In genomic region chr7:23712368-23713284, GRCh38 we compare ENCODE assay signal across 9 cellular contexts. TPM values are rescaled to one million over a fixed set of nuclear protein-coding genes. Genes with fewer than 3 reads are reported as not detected.
DNase-seq lines count a peak whose midpoint lies in the region; ATAC-seq and TF ChIP-seq lines count a peak whose summit lies in the region.
"Had no signal": no experiment of that assay in that cellular context is flagged by ENCODE, and none has a peak within 500 bp of the region (broad histone marks: within the 10 kb centered on the region; RNA-seq: fewer than 3 reads in every experiment).

No MANE protein-coding gene starts in this region.

- ATAC-seq in HG03095 (IDR thresholded peaks at IDR 0.05; ENCODE audit: unreplicated experiment) = no peak

- 37 to 44% methylated on average over 8 of the region's 8 CpGs for WGBS in esophagus squamous epithelium, 2 donors

- H3K4me1 ChIP-seq in Karpas-422 (ENCODE audit: low read length) (no peaks in the 10 kb centered on the region), esophagus squamous epithelium (no peaks in the 10 kb centered on the region), neutrophil (ENCODE audit: control insufficient read depth in 1 of 2, insufficient read depth in 1 of 2, low read depth in 1 of 2, low read length in 1 of 2) (no peaks in the 10 kb centered on the region)

- no peak overlapping the region for H3K9ac ChIP-seq in Karpas-422 (ENCODE audit: low read length)

- no peak for TF ChIP-seq POLR2A in esophagus squamous epithelium (IDR thresholded peaks at IDR 0.05)

- H4K20me1 ChIP-seq in Karpas-422 (ENCODE audit: insufficient read depth, low read depth, low read length) = no peaks in the 10 kb centered on the region

- DNase-seq in DMS79 (lab: John Stamatoyannopoulos, UW) (peak; percentile 18), Karpas-422 (peak; percentile 76), RPMI7951 (ENCODE audit: low read depth) (peak; percentile 72), esophagus squamous epithelium (lab: John Stamatoyannopoulos, UW) (no peak), GF-D8 (lab: John Stamatoyannopoulos, UW) (no peak)
- no peak for DNase-seq in activated CD4-positive, alpha-beta T cell treated with anti-CD3 and anti-CD28 coated beads, Interleukin-2, amount 50 U/mL, for 48 hours
- DNase-seq: T-cell had no signal

- intact Hi-C loops in esophagus squamous epithelium (cut with DNase I) = loop anchor here (10.0 kb wide), 1 partner anchor 138 kb away; no protein-coding TSS in a partner anchor

- H3K36me3 ChIP-seq in Karpas-422 (ENCODE audit: insufficient read depth, low read length) (no peaks in the 10 kb centered on the region), esophagus squamous epithelium (no peaks in the 10 kb centered on the region), neutrophil (no peaks in the 10 kb centered on the region)

- H3K4me3 ChIP-seq in Karpas-422 (ENCODE audit: low read length) (no peak overlapping the region), esophagus squamous epithelium (no peak overlapping the region), neutrophil (ENCODE audit: low read depth in 1 of 2, low read length in 1 of 2) (no peak overlapping the region)

- H3K27ac ChIP-seq in Karpas-422 (ENCODE audit: low read length) (no peak overlapping the region), esophagus squamous epithelium (no peak overlapping the region), neutrophil (no peak overlapping the region)

- H3K27me3 ChIP-seq in Karpas-422 (ENCODE audit: low read length) (no peaks in the 10 kb centered on the region), esophagus squamous epithelium (no peaks in the 10 kb centered on the region), neutrophil (no peaks in the 10 kb centered on the region)

- H3K9me3 ChIP-seq in Karpas-422 (ENCODE audit: low read length) (no peaks in the 10 kb centered on the region), esophagus squamous epithelium (no peaks in the 10 kb centered on the region), neutrophil (no peaks in the 10 kb centered on the region)

- no peaks in the 10 kb centered on the region for H3K79me2 ChIP-seq in Karpas-422 (ENCODE audit: low read length)

- H3K4me2 ChIP-seq in Karpas-422 (ENCODE audit: low read depth, low read length, poor library complexity, severe bottlenecking) = no peak overlapping the region

- no peak overlapping the region for H2AFZ ChIP-seq in Karpas-422 (ENCODE audit: low read length)

- TF ChIP-seq CTCF in esophagus squamous epithelium (IDR thresholded peaks at IDR 0.05) (peak in 5 of 6 experiments; percentile 34 to 67 (median 49)), neutrophil (IDR thresholded peaks at IDR 0.05) (peak; percentile 59)

- H3K9me2 ChIP-seq in Karpas-422 (replicated peaks; ENCODE audit: insufficient read depth, low read length) = no peaks in the 10 kb centered on the region

RNA-seq across cellular contexts. Expression of gene STK31, which starts 2.6 kb away (rescaled TPM):
- total RNA-seq in Karpas-422 (2014; rRNA removed; shearing (Covaris generic); ENCODE audit: low replicate concordance) = 0.14 and 0.15 TPM in 2 replicates
- total RNA-seq in RPMI7951 (2014; rRNA removed; shearing (Covaris generic)) = not detected in 2 replicates
- under 1 TPM in 3 of 4 donors, not detected in 1; 0.49 to 0.67 (median 0.57) TPM for total RNA-seq in esophagus squamous epithelium

RNA-seq across cellular contexts. Expression of gene FAM221A, which starts 32.6 kb away (rescaled TPM):
- 4.5 and 14.0 TPM in 2 replicates for total RNA-seq in Karpas-422 (2014; rRNA removed; shearing (Covaris generic); ENCODE audit: low replicate concordance)
- total RNA-seq in RPMI7951 (2014; rRNA removed; shearing (Covaris generic)) = 0.72 and 1.7 TPM in 2 replicates
- total RNA-seq in esophagus squamous epithelium = 10 to 100 TPM in 1 of 4 donors, 1 to 10 TPM in 3; 4.2 to 17.7 (median 7.7) TPM

Comparison
In these comparisons a context has a peak if more than half of its experiments do, and no peak if none do; other contexts are left out.
1. DNase-seq: peak in DMS79 (single experiment), Karpas-422 (single experiment) and RPMI7951 (single experiment); none in esophagus squamous epithelium (single experiment), GF-D8 (single experiment) and activated CD4-positive, alpha-beta T cell treated with anti-CD3 and anti-CD28 coated beads, Interleukin-2, amount 50 U/mL, for 48 hours (0 of 2).